ENCODE assay signal across 6 cellular contexts in the genomic region with DNA sequence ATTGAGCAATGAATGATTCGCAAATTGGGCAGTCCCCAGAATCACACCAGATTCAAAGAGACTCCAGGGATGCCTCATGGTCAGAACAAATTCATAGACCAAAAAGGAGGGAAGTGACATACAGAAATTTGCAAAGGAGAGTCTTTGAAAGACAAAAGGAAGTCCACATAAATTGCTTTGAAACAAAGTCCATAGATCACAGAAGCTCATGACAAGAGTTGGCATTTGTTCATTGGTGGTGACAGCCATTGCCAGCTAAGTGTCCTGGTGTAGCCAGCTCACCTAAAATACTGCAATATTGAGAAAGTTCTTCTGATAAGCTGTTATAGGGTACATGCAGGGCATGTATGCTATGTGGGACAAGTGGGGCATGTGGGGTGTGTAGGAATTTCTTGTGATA. TPM values are rescaled to one million over a fixed set of nuclear protein-coding genes. Genes with fewer than 3 reads are reported as not detected.
"Had no signal": no experiment of that assay in that cellular context is flagged by ENCODE, and none has a peak within 500 bp of the region (broad histone marks: within the 10 kb centered on the region; RNA-seq: fewer than 3 reads in every experiment).

No MANE protein-coding gene starts in this region.

RNA-seq across cellular contexts. Expression of gene NOS2, which starts 37.4 kb away (rescaled TPM):
- total RNA-seq: HT-29, LHCN-M2, MCF 10A, NCI-H460, PC-9, SJCRH30 had no signal
